In genomic region chr4:26127851-26128337, GRCh38 we compare ENCODE assay signal across 13 cellular contexts.
DNase-seq lines count a peak whose midpoint lies in the region; ATAC-seq and TF ChIP-seq lines count a peak whose summit lies in the region.
"Had no signal": no experiment of that assay in that cellular context is flagged by ENCODE, and none has a peak within 500 bp of the region (broad histone marks: within the 10 kb centered on the region; RNA-seq: fewer than 3 reads in every experiment).

No MANE protein-coding gene starts in this region.

- H3K27ac Mint-ChIP-seq in activated T-helper 17 cell treated with anti-CD3 and anti-CD28 coated beads, Interleukin-2, amount 50 U/mL, for 72 hours: peak overlapping the region; percentile 52

- H3K36me3 ChIP-seq in MG63 (no peaks in the 10 kb centered on the region), mucosa of descending colon (ENCODE audit: low read depth) (no peaks in the 10 kb centered on the region)
- H3K36me3 ChIP-seq: gastrocnemius medialis had no signal

- peaks cover 33% of the 10 kb centered on the region for H3K4me1 Mint-ChIP-seq in activated T-helper 17 cell treated with anti-CD3 and anti-CD28 coated beads, Interleukin-2, amount 50 U/mL, for 72 hours

- no peaks in the 10 kb centered on the region for H3K27me3 Mint-ChIP-seq in activated T-helper 17 cell treated with anti-CD3 and anti-CD28 coated beads, Interleukin-2, amount 50 U/mL, for 72 hours

- no peaks in the 10 kb centered on the region for H3K27me3 ChIP-seq in MG63
- H3K27me3 ChIP-seq: gastrocnemius medialis had no signal

- no peak overlapping the region for H3K4me3 Mint-ChIP-seq in activated T-helper 17 cell treated with anti-CD3 and anti-CD28 coated beads, Interleukin-2, amount 50 U/mL, for 72 hours

- peaks cover 12% of the 10 kb centered on the region for H3K9me3 Mint-ChIP-seq in activated T-helper 17 cell treated with anti-CD3 and anti-CD28 coated beads, Interleukin-2, amount 50 U/mL, for 72 hours

- intact Hi-C loops in mucosa of descending colon (cut with DNase I, micrococcal nuclease): no loop called here

- peak; percentile 13 for TF ChIP-seq CTCF in GM12873 (IDR thresholded peaks at IDR 0.05; ENCODE audit: insufficient read depth, low read depth, low read length, missing control alignments)
- TF ChIP-seq CTCF in mucosa of descending colon (IDR thresholded peaks at IDR 0.05): no peak

- no peaks in the 10 kb centered on the region for H3K4me1 ChIP-seq in mucosa of descending colon (ENCODE audit: low read depth)
- H3K4me1 ChIP-seq: gastrocnemius medialis had no signal

- H3K4me3 ChIP-seq in MG63 (no peak overlapping the region), mucosa of descending colon (no peak overlapping the region)
- H3K4me3 ChIP-seq: gastrocnemius medialis had no signal

- peak; percentile 2 for ATAC-seq in activated T-helper 17 cell treated with anti-CD3 and anti-CD28 coated beads, Interleukin-2, amount 50 U/mL, for 72 hours (replicated peaks)
- ATAC-seq in mucosa of descending colon (peak; percentile 76), HG02970 (IDR thresholded peaks at IDR 0.05; ENCODE audit: low FRiP score, unreplicated experiment) (no peak)
- ATAC-seq: gastrocnemius medialis had no signal

- peak; percentile 93 for DNase-seq in MG63
- DNase-seq in mucosa of descending colon: no peak
- no peak for DNase-seq in NCI-H345 (lab: John Stamatoyannopoulos, UW)
- no peak for DNase-seq in NCI-H748 (lab: John Stamatoyannopoulos, UW; ENCODE audit: unreplicated experiment)
- no peak for DNase-seq in EL
- DNase-seq: activated naive CD4-positive, alpha-beta T cell treated with Interleukin-2 at 50 U/mL for 16 hours; gastrocnemius medialis; NCI-H2107; occipital lobe; SK-N-SH had no signal

- H3K9me3 ChIP-seq in MG63 (no peaks in the 10 kb centered on the region), mucosa of descending colon (no peaks in the 10 kb centered on the region)
- H3K9me3 ChIP-seq: gastrocnemius medialis, SK-N-SH had no signal

- H3K36me3 Mint-ChIP-seq in activated T-helper 17 cell treated with anti-CD3 and anti-CD28 coated beads, Interleukin-2, amount 50 U/mL, for 72 hours (ENCODE audit: low read depth): peaks cover 13% of the 10 kb centered on the region
